ENCODE assay signal across 1 cellular context in genomic region chr19:13764821-13765394, GRCh38.
TF ChIP-seq lines count a peak whose summit lies in the region.

No MANE protein-coding gene starts in this region.

TF ChIP-seq in HepG2, 621 proteins besides CTCF, POLR2A, EP300 and RAD21 (continued from another document and continues in another):
- TF ChIP-seq GMEB2 (CRISPR knock-in tag; IDR thresholded peaks at IDR 0.05; ENCODE audit: low read depth) = no peak
- TF ChIP-seq SPEN (CRISPR knock-in tag; IDR thresholded peaks at IDR 0.05; ENCODE audit: low read depth) = no peak
- TF ChIP-seq ZNF766 (CRISPR knock-in tag; IDR thresholded peaks at IDR 0.05; ENCODE audit: borderline replicate concordance) = no peak
- no peak for TF ChIP-seq GATA4 (IDR thresholded peaks at IDR 0.05; ENCODE audit: borderline replicate concordance, low read depth)
- TF ChIP-seq ZKSCAN1 (IDR thresholded peaks at IDR 0.05; ENCODE audit: low read length) = no peak
- TF ChIP-seq TARDBP (CRISPR knock-in tag; IDR thresholded peaks at IDR 0.05) = no peak
- no peak for TF ChIP-seq ZNF12 (CRISPR knock-in tag; IDR thresholded peaks at IDR 0.05)
- no peak for TF ChIP-seq HOXA9 (CRISPR knock-in tag; IDR thresholded peaks at IDR 0.05; ENCODE audit: borderline replicate concordance)
- TF ChIP-seq MXD3 (CRISPR knock-in tag; IDR thresholded peaks at IDR 0.05) = no peak
- no peak for TF ChIP-seq ZNF276 (CRISPR knock-in tag; IDR thresholded peaks at IDR 0.05; ENCODE audit: low read depth)
- TF ChIP-seq ZNF549 (CRISPR knock-in tag; IDR thresholded peaks at IDR 0.05) = no peak
- TF ChIP-seq SNAPC5 (CRISPR knock-in tag; IDR thresholded peaks at IDR 0.05; ENCODE audit: borderline replicate concordance) = no peak
- peak; percentile 44; the same call in 1 of the 2 replicates for TF ChIP-seq HES4 (CRISPR knock-in tag; IDR thresholded peaks at IDR 0.05; ENCODE audit: borderline replicate concordance)
- TF ChIP-seq PRDM15 (CRISPR knock-in tag; IDR thresholded peaks at IDR 0.05) = peak; percentile 70; the same call in 1 of the 2 replicates
- TF ChIP-seq FOXK1 (CRISPR knock-in tag; IDR thresholded peaks at IDR 0.05; ENCODE audit: borderline replicate concordance, low read depth) = no peak
- TF ChIP-seq ELF4 (CRISPR knock-in tag; IDR thresholded peaks at IDR 0.05; ENCODE audit: borderline replicate concordance) = no peak
- no peak for TF ChIP-seq ZNF501 (CRISPR knock-in tag; IDR thresholded peaks at IDR 0.05)
- no peak for TF ChIP-seq ZBTB7B (CRISPR knock-in tag; IDR thresholded peaks at IDR 0.05)
- TF ChIP-seq ZFP36 (IDR thresholded peaks at IDR 0.05; ENCODE audit: borderline replicate concordance, low read depth, low read length, partially characterized antibody) = no peak
- no peak for TF ChIP-seq ZNF737 (CRISPR knock-in tag; IDR thresholded peaks at IDR 0.05; ENCODE audit: borderline replicate concordance)
- TF ChIP-seq GTF3A (CRISPR knock-in tag; conservative IDR thresholded peaks at IDR 0.05) = no peak
- peak; percentile 20; the same call in 1 of the 2 replicates for TF ChIP-seq ZNF687 (CRISPR knock-in tag; IDR thresholded peaks at IDR 0.05)
- TF ChIP-seq ZNF792 (CRISPR knock-in tag; IDR thresholded peaks at IDR 0.05) = 0 out of 2 replicates have a peak, but pooled peaks have one; percentile 8
- no peak for TF ChIP-seq ZNF724P (CRISPR knock-in tag; IDR thresholded peaks at IDR 0.05; ENCODE audit: borderline replicate concordance)
- TF ChIP-seq RERE (CRISPR knock-in tag; IDR thresholded peaks at IDR 0.05; ENCODE audit: low read depth) = no peak
- no peak for TF ChIP-seq GABPA (IDR thresholded peaks at IDR 0.05; ENCODE audit: low read depth, low read length)
- no peak for TF ChIP-seq GABPA (CRISPR knock-in tag; IDR thresholded peaks at IDR 0.05; ENCODE audit: low read depth)
- no peak for TF ChIP-seq MZF1 (CRISPR knock-in tag; IDR thresholded peaks at IDR 0.05; ENCODE audit: borderline replicate concordance)
- TF ChIP-seq ZNF644 (CRISPR knock-in tag; IDR thresholded peaks at IDR 0.05; ENCODE audit: low read depth) = no peak
- TF ChIP-seq MAX (IDR thresholded peaks at IDR 0.05) = no peak
- no peak for TF ChIP-seq ZKSCAN5 (CRISPR knock-in tag; IDR thresholded peaks at IDR 0.05)
- no peak for TF ChIP-seq JDP2 (CRISPR knock-in tag; IDR thresholded peaks at IDR 0.05; ENCODE audit: borderline replicate concordance)
- TF ChIP-seq ZNF770 (CRISPR knock-in tag; IDR thresholded peaks at IDR 0.05) = no peak
- no peak for TF ChIP-seq GATAD1 (CRISPR knock-in tag; IDR thresholded peaks at IDR 0.05)
- TF ChIP-seq ZNF607 (CRISPR knock-in tag; IDR thresholded peaks at IDR 0.05; ENCODE audit: borderline replicate concordance) = 0 out of 2 replicates have a peak, but pooled peaks have one; percentile 19
- no peak for TF ChIP-seq MYPOP (CRISPR knock-in tag; IDR thresholded peaks at IDR 0.05)
- no peak for TF ChIP-seq RARG (CRISPR knock-in tag; IDR thresholded peaks at IDR 0.05; ENCODE audit: low read depth)
- TF ChIP-seq MIER2 (CRISPR knock-in tag; IDR thresholded peaks at IDR 0.05) = no peak
